ENCODE assay signal across 23 cellular contexts in genomic region chr15:58766290-58766689, GRCh38. TPM values are rescaled to one million over a fixed set of nuclear protein-coding genes. Genes with fewer than 3 reads are reported as not detected.
DNase-seq lines count a peak whose midpoint lies in the region; ATAC-seq, FAIRE-seq and TF ChIP-seq lines count a peak whose summit lies in the region.
"Had no signal": no experiment of that assay in that cellular context is flagged by ENCODE, and none has a peak within 500 bp of the region (broad histone marks: within the 10 kb centered on the region; RNA-seq: fewer than 3 reads in every experiment).

No MANE protein-coding gene starts in this region.

- TF ChIP-seq CTCF in natural killer cell (IDR thresholded peaks at IDR 0.05) (no peak), gastrocnemius medialis (IDR thresholded peaks at IDR 0.05 in 4 of 5, conservative IDR thresholded peaks at IDR 0.05 in 1 of 5) (no peak)

- no peak for FAIRE-seq in small intestine (lab: Jason Lieb, UNC)
- FAIRE-seq: GM12878, HTR-8/SVneo had no signal

- no peak for TF ChIP-seq POLR2A in gastrocnemius medialis (IDR thresholded peaks at IDR 0.05)

- peaks cover 18% of the 10 kb centered on the region for H3K9me3 Mint-ChIP-seq in activated CD4-positive, alpha-beta T cell treated with anti-CD3 and anti-CD28 coated beads, Interleukin-2, amount 10 ng/mL, durations not matched to agents 24 days and 14 days
- H3K9me3 Mint-ChIP-seq in natural killer cell, result peaks cover 0 to 4% of the 10 kb centered on the region in 2 donors
- peaks cover 3% of the 10 kb centered on the region for H3K9me3 Mint-ChIP-seq in natural killer cell treated with Interleukin-12 subunit alpha and Interleukin-12 subunit beta and Interleukin-15 and Interleukin-18, amount 100 ng/mL, for 72 hours

- in situ Hi-C loops in gastrocnemius medialis (cut with MboI; ENCODE audit: low sequenced_read_pairs in 4 of 4), result loop anchor here in 2 of 4 donors (10.0 to 25.0 kb wide), 2 partner anchors 529 to 541 kb away; no protein-coding TSS in a partner anchor

- no peak for DNase-seq in activated CD4-positive, alpha-beta T cell treated with anti-CD3 and anti-CD28 coated beads, Interleukin-2, amount 10 ng/mL, durations not matched to agents 24 days and 14 days
- no peak for DNase-seq in activated CD4-positive, alpha-beta T cell treated with anti-CD3 and anti-CD28 coated beads for 4 hours
- DNase-seq in natural killer cell (no peak), small intestine (peak; percentile 54), gastrocnemius medialis (no peak), COR-L47 (lab: John Stamatoyannopoulos, UW) (no peak)
- DNase-seq in natural killer cell treated with Interleukin-12 subunit alpha and Interleukin-12 subunit beta and Interleukin-15 and Interleukin-18, amount 100 ng/mL, for 72 hours (ENCODE audit: low spot score), result no peak
- DNase-seq: CD8-positive, alpha-beta T cell; DMS 273 treated with DMSO at 0.1 percent for 48 hours; DMS53; DND-41; EL; GOT3; H7; HFFc6 had no signal

- no peak overlapping the region for H3K4me3 Mint-ChIP-seq in activated CD4-positive, alpha-beta T cell treated with anti-CD3 and anti-CD28 coated beads, Interleukin-2, amount 10 ng/mL, durations not matched to agents 24 days and 14 days
- no peak overlapping the region for H3K4me3 Mint-ChIP-seq in natural killer cell
- no peak overlapping the region for H3K4me3 Mint-ChIP-seq in natural killer cell treated with Interleukin-12 subunit alpha and Interleukin-12 subunit beta and Interleukin-15 and Interleukin-18, amount 100 ng/mL, for 72 hours
- H3K4me3 Mint-ChIP-seq: CD14-positive monocyte; CD8-positive, alpha-beta T cell; HFFc6 had no signal

- H3K4me1 Mint-ChIP-seq in activated CD4-positive, alpha-beta T cell treated with anti-CD3 and anti-CD28 coated beads, Interleukin-2, amount 10 ng/mL, durations not matched to agents 24 days and 14 days, result peaks cover 11% of the 10 kb centered on the region
- H3K4me1 Mint-ChIP-seq in natural killer cell, result peaks cover 17 to 27% of the 10 kb centered on the region in 2 donors
- peaks cover 0 to 11% of the 10 kb centered on the region in 2 donors for H3K4me1 Mint-ChIP-seq in natural killer cell treated with Interleukin-12 subunit alpha and Interleukin-12 subunit beta and Interleukin-15 and Interleukin-18, amount 100 ng/mL, for 72 hours (ENCODE audit: low read depth in 2 of 2)

- peaks cover 2% of the 10 kb centered on the region for H3K36me3 Mint-ChIP-seq in activated CD4-positive, alpha-beta T cell treated with anti-CD3 and anti-CD28 coated beads, Interleukin-2, amount 10 ng/mL, durations not matched to agents 24 days and 14 days (ENCODE audit: low read depth)
- H3K36me3 Mint-ChIP-seq in natural killer cell, result no peaks in the 10 kb centered on the region
- peaks cover 11% of the 10 kb centered on the region for H3K36me3 Mint-ChIP-seq in natural killer cell treated with Interleukin-12 subunit alpha and Interleukin-12 subunit beta and Interleukin-15 and Interleukin-18, amount 100 ng/mL, for 72 hours
- H3K36me3 Mint-ChIP-seq: CD14-positive monocyte had no signal

- H3K36me3 ChIP-seq in small intestine (ENCODE audit: control insufficient read depth in 2 of 2, insufficient read depth in 2 of 2, low read length in 2 of 2), result no peaks in the 10 kb centered on the region
- H3K36me3 ChIP-seq in gastrocnemius medialis, result no peaks in the 10 kb centered on the region
- H3K36me3 ChIP-seq: BLaER1 had no signal

- H3K27ac ChIP-seq in small intestine (ENCODE audit: low read depth in 1 of 2, low read length in 1 of 2) (no peak overlapping the region), gastrocnemius medialis (no peak overlapping the region)
- H3K27ac ChIP-seq: 22Rv1, A549, BLaER1, HL-60 had no signal

- H3K27me3 ChIP-seq in small intestine (ENCODE audit: control insufficient read depth in 2 of 2, insufficient read depth in 2 of 2, low read length in 2 of 2), result no peaks in the 10 kb centered on the region
- H3K27me3 ChIP-seq in gastrocnemius medialis, result no peaks in the 10 kb centered on the region
- H3K27me3 ChIP-seq: BLaER1 had no signal

- H3K27me3 Mint-ChIP-seq in activated CD4-positive, alpha-beta T cell treated with anti-CD3 and anti-CD28 coated beads, Interleukin-2, amount 10 ng/mL, durations not matched to agents 24 days and 14 days, result peaks cover 5% of the 10 kb centered on the region
- no peaks in the 10 kb centered on the region for H3K27me3 Mint-ChIP-seq in natural killer cell (ENCODE audit: low read depth in 2 of 2)
- H3K27me3 Mint-ChIP-seq in natural killer cell treated with Interleukin-12 subunit alpha and Interleukin-12 subunit beta and Interleukin-15 and Interleukin-18, amount 100 ng/mL, for 72 hours, result no peaks in the 10 kb centered on the region

- no peak for ATAC-seq in natural killer cell
- no peak for ATAC-seq in natural killer cell treated with Interleukin-12 subunit alpha and Interleukin-12 subunit beta and Interleukin-15 and Interleukin-18, amount 100 ng/mL, for 72 hours
- ATAC-seq in gastrocnemius medialis, result no peak
- ATAC-seq: A549; CD8-positive, alpha-beta T cell; GM12878; HCT116 had no signal

- H3K4me1 ChIP-seq in small intestine (ENCODE audit: control insufficient read depth in 2 of 2, insufficient read depth in 1 of 2, low read depth in 1 of 2, low read length in 1 of 2) (no peaks in the 10 kb centered on the region), gastrocnemius medialis (peaks cover 7 to 9% of the 10 kb centered on the region in 2 donors)
- H3K4me1 ChIP-seq: A549 had no signal

- H3K27ac Mint-ChIP-seq in activated CD4-positive, alpha-beta T cell treated with anti-CD3 and anti-CD28 coated beads, Interleukin-2, amount 10 ng/mL, durations not matched to agents 24 days and 14 days, result peak overlapping the region; percentile 50
- peak overlapping the region; percentile 21 to 41 for H3K27ac Mint-ChIP-seq in natural killer cell
- H3K27ac Mint-ChIP-seq in natural killer cell treated with Interleukin-12 subunit alpha and Interleukin-12 subunit beta and Interleukin-15 and Interleukin-18, amount 100 ng/mL, for 72 hours, result no peak overlapping the region
- H3K27ac Mint-ChIP-seq: CD14-positive monocyte; CD8-positive, alpha-beta T cell; HFFc6 had no signal

- 83 to 92% (median 87%) methylated on average over 5 of the region's 5 CpGs for WGBS in small intestine, 3 donors

- H3K9me3 ChIP-seq in small intestine (ENCODE audit: control insufficient read depth, low read depth), result no peaks in the 10 kb centered on the region
- H3K9me3 ChIP-seq in gastrocnemius medialis, result no peaks in the 10 kb centered on the region

- intact Hi-C loops in activated CD4-positive, alpha-beta T cell treated with anti-CD3 and anti-CD28 coated beads, Interleukin-2, amount 10 ng/mL, durations not matched to agents 24 days and 14 days (cut with micrococcal nuclease), result no loop called here
- intact Hi-C loops in natural killer cell (cut with micrococcal nuclease), result no loop called here
- intact Hi-C loops in gastrocnemius medialis (cut with DNase I; ENCODE audit: low total_unique reads), result no loop called here

- no peak overlapping the region for H3K4me3 ChIP-seq in small intestine (ENCODE audit: low read depth in 1 of 2, low read length in 2 of 2)
- H3K4me3 ChIP-seq in gastrocnemius medialis, result no peak overlapping the region
- H3K4me3 ChIP-seq: A549, BLaER1, GM12878 had no signal

RNA-seq across cellular contexts. Expression of gene MINDY2, which starts 4.8 kb away (rescaled TPM):
- 10.1 and 10.9 TPM in 2 replicates for total RNA-seq in activated CD4-positive, alpha-beta T cell treated with anti-CD3 and anti-CD28 coated beads, Interleukin-2, amount 10 ng/mL, durations not matched to agents 24 days and 14 days
- total RNA-seq in natural killer cell (10 to 100 TPM; 16.3 to 18.7 (median 18.3) TPM), gastrocnemius medialis (10 to 100 TPM in 2 of 4 donors, 1 to 10 TPM in 2; 7.1 to 22.0 (median 9.8) TPM)
- 10 to 100 TPM; 11.9 to 15.1 TPM for total RNA-seq in natural killer cell treated with Interleukin-12 subunit alpha and Interleukin-12 subunit beta and Interleukin-15 and Interleukin-18, amount 100 ng/mL, for 72 hours
- polyA plus RNA-seq in small intestine, result 1 to 10 TPM; 1.6 to 3.8 (median 2.2) TPM

RNA-seq across cellular contexts. Expression of gene ADAM10, which starts 16.8 kb away (rescaled TPM):
- total RNA-seq in activated CD4-positive, alpha-beta T cell treated with anti-CD3 and anti-CD28 coated beads, Interleukin-2, amount 10 ng/mL, durations not matched to agents 24 days and 14 days, result 103 and 111 TPM in 2 replicates
- total RNA-seq in natural killer cell, result 100 to 1,000 TPM; 223 to 297 (median 259) TPM
- 100 to 1,000 TPM in 1 of 2 donors, 10 to 100 TPM in 1; 89.9 to 122 TPM for total RNA-seq in natural killer cell treated with Interleukin-12 subunit alpha and Interleukin-12 subunit beta and Interleukin-15 and Interleukin-18, amount 100 ng/mL, for 72 hours
- polyA plus RNA-seq in small intestine, result 10 to 100 TPM in 1 of 3 donors, 1 to 10 TPM in 2; 5.1 to 31.7 (median 5.4) TPM
- total RNA-seq in gastrocnemius medialis, result 10 to 100 TPM; 20.1 to 42.5 (median 33.4) TPM

Comparison
In these comparisons a context has a peak if more than half of its experiments do, and no peak if none do; other contexts are left out.
1. H3K27ac Mint-ChIP-seq: peak in activated CD4-positive, alpha-beta T cell treated with anti-CD3 and anti-CD28 coated beads, Interleukin-2, amount 10 ng/mL, durations not matched to agents 24 days and 14 days (single experiment) and natural killer cell (2 of 2); none in natural killer cell treated with Interleukin-12 subunit alpha and Interleukin-12 subunit beta and Interleukin-15 and Interleukin-18, amount 100 ng/mL, for 72 hours (0 of 2).